ENCODE assay signal across 1 cellular context in the genomic region with DNA sequence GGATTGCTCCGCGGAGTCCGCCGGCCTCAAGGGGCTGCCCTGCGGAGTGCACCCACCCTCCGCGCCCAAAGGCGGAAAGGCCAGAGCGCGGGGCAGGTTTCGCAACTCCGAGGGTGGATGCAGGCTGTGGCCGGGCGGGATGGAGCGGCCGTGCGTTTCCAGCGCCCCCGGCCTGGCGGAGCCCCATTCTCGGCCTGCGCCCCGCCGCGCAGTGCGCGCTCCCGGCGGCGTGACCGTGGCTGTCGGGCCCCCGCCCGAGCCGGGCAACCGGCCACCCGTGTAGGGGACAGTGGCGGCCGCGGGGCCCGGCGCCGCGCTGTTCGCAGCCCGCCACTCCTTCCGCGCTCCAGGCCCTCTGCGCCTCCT.
TF ChIP-seq lines count a peak whose summit lies in the region.

No MANE protein-coding gene starts in this region.

TF ChIP-seq in HepG2, 621 proteins besides CTCF, POLR2A, EP300 and RAD21 (continued from another document and continues in another):
- TF ChIP-seq, protein P1, sequence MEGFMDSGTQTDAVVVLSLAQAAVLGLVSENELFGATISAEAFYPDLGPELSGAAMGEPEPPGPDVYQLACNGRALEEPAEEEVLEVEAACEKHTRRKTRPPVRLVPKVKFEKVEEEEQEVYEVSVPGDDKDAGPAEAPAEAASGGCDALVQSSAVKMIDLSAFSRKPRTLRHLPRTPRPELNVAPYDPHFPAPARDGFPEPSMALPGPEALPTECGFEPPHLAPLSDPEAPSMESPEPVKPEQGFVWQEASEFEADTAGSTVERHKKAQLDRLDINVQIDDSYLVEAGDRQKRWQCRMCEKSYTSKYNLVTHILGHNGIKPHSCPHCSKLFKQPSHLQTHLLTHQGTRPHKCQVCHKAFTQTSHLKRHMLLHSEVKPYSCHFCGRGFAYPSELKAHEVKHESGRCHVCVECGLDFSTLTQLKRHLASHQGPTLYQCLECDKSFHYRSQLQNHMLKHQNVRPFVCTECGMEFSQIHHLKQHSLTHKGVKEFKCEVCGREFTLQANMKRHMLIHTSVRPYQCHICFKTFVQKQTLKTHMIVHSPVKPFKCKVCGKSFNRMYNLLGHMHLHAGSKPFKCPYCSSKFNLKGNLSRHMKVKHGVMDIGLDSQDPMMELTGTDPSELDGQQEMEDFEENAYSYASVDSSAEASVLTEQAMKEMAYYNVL (CRISPR knock-in tag; IDR thresholded peaks at IDR 0.05; ENCODE audit: borderline replicate concordance) = 0 out of 2 replicates have a peak, but pooled peaks have one; percentile 28
- TF ChIP-seq, protein P2, sequence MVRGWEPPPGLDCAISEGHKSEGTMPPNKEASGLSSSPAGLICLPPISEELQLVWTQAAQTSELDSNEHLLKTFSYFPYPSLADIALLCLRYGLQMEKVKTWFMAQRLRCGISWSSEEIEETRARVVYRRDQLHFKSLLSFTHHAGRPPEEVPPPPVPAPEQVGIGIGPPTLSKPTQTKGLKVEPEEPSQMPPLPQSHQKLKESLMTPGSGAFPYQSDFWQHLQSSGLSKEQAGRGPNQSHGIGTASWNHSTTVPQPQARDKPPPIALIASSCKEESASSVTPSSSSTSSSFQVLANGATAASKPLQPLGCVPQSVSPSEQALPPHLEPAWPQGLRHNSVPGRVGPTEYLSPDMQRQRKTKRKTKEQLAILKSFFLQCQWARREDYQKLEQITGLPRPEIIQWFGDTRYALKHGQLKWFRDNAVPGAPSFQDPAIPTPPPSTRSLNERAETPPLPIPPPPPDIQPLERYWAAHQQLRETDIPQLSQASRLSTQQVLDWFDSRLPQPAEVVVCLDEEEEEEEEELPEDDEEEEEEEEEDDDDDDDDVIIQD (CRISPR knock-in tag; IDR thresholded peaks at IDR 0.05; ENCODE audit: low read depth) = no peak
- no peak for TF ChIP-seq RFX5 (IDR thresholded peaks at IDR 0.05; ENCODE audit: low read depth, low read length)
- no peak for TF ChIP-seq FOXA1 (IDR thresholded peaks at IDR 0.05)
- no peak for TF ChIP-seq FOXA1 (CRISPR knock-in tag; IDR thresholded peaks at IDR 0.05)
- no peak for TF ChIP-seq SCMH1 (CRISPR knock-in tag; IDR thresholded peaks at IDR 0.05; ENCODE audit: borderline replicate concordance)
- no peak for TF ChIP-seq HOXA9 (CRISPR knock-in tag; IDR thresholded peaks at IDR 0.05; ENCODE audit: borderline replicate concordance)
- no peak for TF ChIP-seq ZNF317 (CRISPR knock-in tag; IDR thresholded peaks at IDR 0.05)
- TF ChIP-seq ZFP62 (CRISPR knock-in tag; IDR thresholded peaks at IDR 0.05) = no peak
- TF ChIP-seq, protein P3, sequence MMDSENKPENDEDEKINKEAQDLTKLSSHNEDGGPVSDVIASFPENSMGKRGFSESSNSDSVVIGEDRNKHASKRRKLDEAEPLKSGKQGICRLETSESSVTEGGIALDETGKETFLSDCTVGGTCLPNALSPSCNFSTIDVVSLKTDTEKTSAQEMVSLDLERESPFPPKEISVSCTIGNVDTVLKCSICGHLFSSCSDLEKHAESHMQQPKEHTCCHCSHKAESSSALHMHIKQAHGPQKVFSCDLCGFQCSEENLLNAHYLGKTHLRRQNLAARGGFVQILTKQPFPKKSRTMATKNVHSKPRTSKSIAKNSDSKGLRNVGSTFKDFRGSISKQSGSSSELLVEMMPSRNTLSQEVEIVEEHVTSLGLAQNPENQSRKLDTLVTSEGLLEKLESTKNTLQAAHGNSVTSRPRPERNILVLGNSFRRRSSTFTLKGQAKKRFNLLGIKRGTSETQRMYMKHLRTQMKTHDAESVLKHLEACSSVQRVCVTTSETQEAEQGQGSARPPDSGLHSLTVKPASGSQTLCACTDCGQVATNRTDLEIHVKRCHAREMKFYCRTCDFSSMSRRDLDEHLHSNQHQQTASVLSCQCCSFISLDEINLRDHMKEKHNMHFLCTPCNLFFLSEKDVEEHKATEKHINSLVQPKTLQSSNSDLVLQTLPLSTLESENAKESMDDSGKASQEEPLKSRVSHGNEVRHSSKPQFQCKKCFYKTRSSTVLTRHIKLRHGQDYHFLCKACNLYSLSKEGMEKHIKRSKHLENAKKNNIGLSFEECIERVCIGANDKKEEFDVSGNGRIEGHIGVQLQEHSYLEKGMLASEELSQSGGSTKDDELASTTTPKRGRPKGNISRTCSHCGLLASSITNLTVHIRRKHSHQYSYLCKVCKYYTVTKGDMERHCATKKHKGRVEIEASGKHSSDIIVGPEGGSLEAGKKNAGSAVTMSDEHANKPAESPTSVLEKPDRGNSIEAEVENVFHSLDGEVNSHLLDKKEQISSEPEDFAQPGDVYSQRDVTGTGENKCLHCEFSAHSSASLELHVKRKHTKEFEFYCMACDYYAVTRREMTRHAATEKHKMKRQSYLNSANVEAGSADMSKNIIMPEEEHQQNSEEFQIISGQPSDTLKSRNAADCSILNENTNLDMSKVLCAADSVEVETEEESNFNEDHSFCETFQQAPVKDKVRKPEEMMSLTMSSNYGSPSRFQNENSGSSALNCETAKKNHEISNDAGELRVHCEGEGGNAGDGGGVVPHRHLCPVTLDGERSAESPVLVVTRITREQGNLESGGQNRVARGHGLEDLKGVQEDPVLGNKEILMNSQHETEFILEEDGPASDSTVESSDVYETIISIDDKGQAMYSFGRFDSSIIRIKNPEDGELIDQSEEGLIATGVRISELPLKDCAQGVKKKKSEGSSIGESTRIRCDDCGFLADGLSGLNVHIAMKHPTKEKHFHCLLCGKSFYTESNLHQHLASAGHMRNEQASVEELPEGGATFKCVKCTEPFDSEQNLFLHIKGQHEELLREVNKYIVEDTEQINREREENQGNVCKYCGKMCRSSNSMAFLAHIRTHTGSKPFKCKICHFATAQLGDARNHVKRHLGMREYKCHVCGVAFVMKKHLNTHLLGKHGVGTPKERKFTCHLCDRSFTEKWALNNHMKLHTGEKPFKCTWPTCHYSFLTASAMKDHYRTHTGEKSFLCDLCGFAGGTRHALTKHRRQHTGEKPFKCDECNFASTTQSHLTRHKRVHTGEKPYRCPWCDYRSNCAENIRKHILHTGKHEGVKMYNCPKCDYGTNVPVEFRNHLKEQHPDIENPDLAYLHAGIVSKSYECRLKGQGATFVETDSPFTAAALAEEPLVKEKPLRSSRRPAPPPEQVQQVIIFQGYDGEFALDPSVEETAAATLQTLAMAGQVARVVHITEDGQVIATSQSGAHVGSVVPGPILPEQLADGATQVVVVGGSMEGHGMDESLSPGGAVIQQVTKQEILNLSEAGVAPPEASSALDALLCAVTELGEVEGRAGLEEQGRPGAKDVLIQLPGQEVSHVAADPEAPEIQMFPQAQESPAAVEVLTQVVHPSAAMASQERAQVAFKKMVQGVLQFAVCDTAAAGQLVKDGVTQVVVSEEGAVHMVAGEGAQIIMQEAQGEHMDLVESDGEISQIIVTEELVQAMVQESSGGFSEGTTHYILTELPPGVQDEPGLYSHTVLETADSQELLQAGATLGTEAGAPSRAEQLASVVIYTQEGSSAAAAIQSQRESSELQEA (CRISPR knock-in tag; IDR thresholded peaks at IDR 0.05; ENCODE audit: not compliant biosample characterization) = no peak
- no peak for TF ChIP-seq AKAP8 (CRISPR knock-in tag; IDR thresholded peaks at IDR 0.05)
- TF ChIP-seq, protein P4, sequence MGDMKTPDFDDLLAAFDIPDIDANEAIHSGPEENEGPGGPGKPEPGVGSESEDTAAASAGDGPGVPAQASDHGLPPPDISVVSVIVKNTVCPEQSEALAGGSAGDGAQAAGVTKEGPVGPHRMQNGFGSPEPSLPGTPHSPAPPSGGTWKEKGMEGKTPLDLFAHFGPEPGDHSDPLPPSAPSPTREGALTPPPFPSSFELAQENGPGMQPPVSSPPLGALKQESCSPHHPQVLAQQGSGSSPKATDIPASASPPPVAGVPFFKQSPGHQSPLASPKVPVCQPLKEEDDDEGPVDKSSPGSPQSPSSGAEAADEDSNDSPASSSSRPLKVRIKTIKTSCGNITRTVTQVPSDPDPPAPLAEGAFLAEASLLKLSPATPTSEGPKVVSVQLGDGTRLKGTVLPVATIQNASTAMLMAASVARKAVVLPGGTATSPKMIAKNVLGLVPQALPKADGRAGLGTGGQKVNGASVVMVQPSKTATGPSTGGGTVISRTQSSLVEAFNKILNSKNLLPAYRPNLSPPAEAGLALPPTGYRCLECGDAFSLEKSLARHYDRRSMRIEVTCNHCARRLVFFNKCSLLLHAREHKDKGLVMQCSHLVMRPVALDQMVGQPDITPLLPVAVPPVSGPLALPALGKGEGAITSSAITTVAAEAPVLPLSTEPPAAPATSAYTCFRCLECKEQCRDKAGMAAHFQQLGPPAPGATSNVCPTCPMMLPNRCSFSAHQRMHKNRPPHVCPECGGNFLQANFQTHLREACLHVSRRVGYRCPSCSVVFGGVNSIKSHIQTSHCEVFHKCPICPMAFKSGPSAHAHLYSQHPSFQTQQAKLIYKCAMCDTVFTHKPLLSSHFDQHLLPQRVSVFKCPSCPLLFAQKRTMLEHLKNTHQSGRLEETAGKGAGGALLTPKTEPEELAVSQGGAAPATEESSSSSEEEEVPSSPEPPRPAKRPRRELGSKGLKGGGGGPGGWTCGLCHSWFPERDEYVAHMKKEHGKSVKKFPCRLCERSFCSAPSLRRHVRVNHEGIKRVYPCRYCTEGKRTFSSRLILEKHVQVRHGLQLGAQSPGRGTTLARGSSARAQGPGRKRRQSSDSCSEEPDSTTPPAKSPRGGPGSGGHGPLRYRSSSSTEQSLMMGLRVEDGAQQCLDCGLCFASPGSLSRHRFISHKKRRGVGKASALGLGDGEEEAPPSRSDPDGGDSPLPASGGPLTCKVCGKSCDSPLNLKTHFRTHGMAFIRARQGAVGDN (CRISPR knock-in tag; IDR thresholded peaks at IDR 0.05) = peak; percentile 48; the same call in 1 of the 2 replicates
- peak; percentile 86; the same call in 1 of the 2 replicates for TF ChIP-seq EZH2 (conservative IDR thresholded peaks at IDR 0.05; ENCODE audit: low read depth, low read length)
- TF ChIP-seq LCORL (IDR thresholded peaks at IDR 0.05) = no peak
- peak; percentile 36; the same call in 1 of the 2 replicates for TF ChIP-seq LCORL (CRISPR knock-in tag; IDR thresholded peaks at IDR 0.05)
- TF ChIP-seq, protein P5, sequence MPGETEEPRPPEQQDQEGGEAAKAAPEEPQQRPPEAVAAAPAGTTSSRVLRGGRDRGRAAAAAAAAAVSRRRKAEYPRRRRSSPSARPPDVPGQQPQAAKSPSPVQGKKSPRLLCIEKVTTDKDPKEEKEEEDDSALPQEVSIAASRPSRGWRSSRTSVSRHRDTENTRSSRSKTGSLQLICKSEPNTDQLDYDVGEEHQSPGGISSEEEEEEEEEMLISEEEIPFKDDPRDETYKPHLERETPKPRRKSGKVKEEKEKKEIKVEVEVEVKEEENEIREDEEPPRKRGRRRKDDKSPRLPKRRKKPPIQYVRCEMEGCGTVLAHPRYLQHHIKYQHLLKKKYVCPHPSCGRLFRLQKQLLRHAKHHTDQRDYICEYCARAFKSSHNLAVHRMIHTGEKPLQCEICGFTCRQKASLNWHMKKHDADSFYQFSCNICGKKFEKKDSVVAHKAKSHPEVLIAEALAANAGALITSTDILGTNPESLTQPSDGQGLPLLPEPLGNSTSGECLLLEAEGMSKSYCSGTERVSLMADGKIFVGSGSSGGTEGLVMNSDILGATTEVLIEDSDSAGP (CRISPR knock-in tag; IDR thresholded peaks at IDR 0.05; ENCODE audit: borderline replicate concordance) = no peak
- TF ChIP-seq, protein P6, sequence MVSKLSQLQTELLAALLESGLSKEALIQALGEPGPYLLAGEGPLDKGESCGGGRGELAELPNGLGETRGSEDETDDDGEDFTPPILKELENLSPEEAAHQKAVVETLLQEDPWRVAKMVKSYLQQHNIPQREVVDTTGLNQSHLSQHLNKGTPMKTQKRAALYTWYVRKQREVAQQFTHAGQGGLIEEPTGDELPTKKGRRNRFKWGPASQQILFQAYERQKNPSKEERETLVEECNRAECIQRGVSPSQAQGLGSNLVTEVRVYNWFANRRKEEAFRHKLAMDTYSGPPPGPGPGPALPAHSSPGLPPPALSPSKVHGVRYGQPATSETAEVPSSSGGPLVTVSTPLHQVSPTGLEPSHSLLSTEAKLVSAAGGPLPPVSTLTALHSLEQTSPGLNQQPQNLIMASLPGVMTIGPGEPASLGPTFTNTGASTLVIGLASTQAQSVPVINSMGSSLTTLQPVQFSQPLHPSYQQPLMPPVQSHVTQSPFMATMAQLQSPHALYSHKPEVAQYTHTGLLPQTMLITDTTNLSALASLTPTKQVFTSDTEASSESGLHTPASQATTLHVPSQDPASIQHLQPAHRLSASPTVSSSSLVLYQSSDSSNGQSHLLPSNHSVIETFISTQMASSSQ (IDR thresholded peaks at IDR 0.05; ENCODE audit: low read depth) = no peak
- TF ChIP-seq, protein P6 (CRISPR knock-in tag; IDR thresholded peaks at IDR 0.05; ENCODE audit: borderline replicate concordance) = no peak
- TF ChIP-seq ZNF329 (CRISPR knock-in tag; IDR thresholded peaks at IDR 0.05; ENCODE audit: low read depth) = no peak
- TF ChIP-seq ZNF564 (CRISPR knock-in tag; IDR thresholded peaks at IDR 0.05) = 0 out of 2 replicates have a peak, but pooled peaks have one; percentile 30
- TF ChIP-seq PTBP1 (IDR thresholded peaks at IDR 0.05; ENCODE audit: low read depth, low read length, poor library complexity, severe bottlenecking) = no peak
- peak; percentile 74 for TF ChIP-seq CEBPG (CRISPR knock-in tag; IDR thresholded peaks at IDR 0.05)
- TF ChIP-seq, protein P7, sequence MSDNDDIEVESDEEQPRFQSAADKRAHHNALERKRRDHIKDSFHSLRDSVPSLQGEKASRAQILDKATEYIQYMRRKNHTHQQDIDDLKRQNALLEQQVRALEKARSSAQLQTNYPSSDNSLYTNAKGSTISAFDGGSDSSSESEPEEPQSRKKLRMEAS (IDR thresholded peaks at IDR 0.05) = peak; percentile 22
- no peak for TF ChIP-seq KAT2B (IDR thresholded peaks at IDR 0.05; ENCODE audit: borderline replicate concordance, low read depth, low read length)
- no peak for TF ChIP-seq ZSCAN25 (CRISPR knock-in tag; IDR thresholded peaks at IDR 0.05)
